ENCODE assay signal across 1 cellular context in the genomic region with DNA sequence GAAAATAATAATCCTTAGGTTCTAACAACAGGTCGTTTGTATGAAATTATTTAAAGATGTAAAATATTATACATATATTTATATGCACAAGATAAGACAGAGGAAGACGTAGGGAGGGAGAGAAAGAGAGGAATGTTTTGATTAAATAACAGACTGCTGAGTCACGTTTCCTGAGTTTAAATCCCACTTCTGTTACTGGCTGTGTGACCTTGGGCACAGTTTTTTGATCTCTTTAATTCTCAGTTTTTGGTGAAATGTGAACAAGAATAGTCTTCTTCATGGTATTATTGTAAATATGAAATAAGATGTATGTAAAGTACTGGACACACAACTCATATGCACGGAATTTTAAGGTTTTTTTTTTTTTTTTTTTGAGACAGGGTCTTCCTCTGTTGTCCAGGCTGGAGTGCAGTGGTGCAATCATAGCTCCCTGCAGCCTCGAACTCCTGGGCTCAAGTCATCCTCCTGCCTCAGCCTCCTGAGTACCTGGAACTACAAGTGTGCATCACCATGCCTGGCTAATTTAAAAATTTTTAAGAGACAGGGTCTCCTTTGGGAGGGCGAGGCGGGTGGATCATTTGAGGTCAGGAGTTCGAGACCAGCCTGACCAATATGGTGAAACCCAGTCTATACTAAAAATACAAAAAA.
TF ChIP-seq lines count a peak whose summit lies in the region.

No MANE protein-coding gene starts in this region.

TF ChIP-seq in HepG2, 621 proteins besides CTCF, POLR2A, EP300 and RAD21 (continued from another document):
- TF ChIP-seq ZBTB38 (CRISPR knock-in tag; IDR thresholded peaks at IDR 0.05) (no peak), NFE2 (CRISPR knock-in tag; IDR thresholded peaks at IDR 0.05) (0 out of 2 replicates have a peak, but pooled peaks have one; percentile 43), ZNF776 (CRISPR knock-in tag; IDR thresholded peaks at IDR 0.05) (no peak), PCBP2 (optimal IDR thresholded peaks at IDR 0.05; ENCODE audit: low read depth, low read length, poor library complexity, severe bottlenecking) (no peak), KDM1A (CRISPR knock-in tag; IDR thresholded peaks at IDR 0.05) (peak; percentile 82; the same call in 1 of the 2 replicates), SOX5 (CRISPR knock-in tag; IDR thresholded peaks at IDR 0.05; ENCODE audit: borderline replicate concordance) (peak; percentile 31; the same call in 1 of the 2 replicates), HNF4A (CRISPR knock-in tag; IDR thresholded peaks at IDR 0.05) (no peak), SMARCE1 (IDR thresholded peaks at IDR 0.05; ENCODE audit: borderline replicate concordance) (no peak), TEAD3 (CRISPR knock-in tag; optimal IDR thresholded peaks at IDR 0.05; ENCODE audit: borderline replicate concordance) (peak; percentile 26), ZNF841 (CRISPR knock-in tag; IDR thresholded peaks at IDR 0.05; ENCODE audit: borderline replicate concordance) (no peak), SUZ12 (IDR thresholded peaks at IDR 0.05; ENCODE audit: low read depth, low read length) (no peak), ZNF350 (CRISPR knock-in tag; IDR thresholded peaks at IDR 0.05; ENCODE audit: borderline replicate concordance, low read depth) (no peak), SKI (IDR thresholded peaks at IDR 0.05; ENCODE audit: partially characterized antibody) (no peak), RORA (CRISPR knock-in tag; IDR thresholded peaks at IDR 0.05) (no peak), MAFK (conservative IDR thresholded peaks at IDR 0.05 in 1 of 2, IDR thresholded peaks at IDR 0.05 in 1 of 2; ENCODE audit: low read length in 2 of 2) (peak; percentile 41 to 58; a peak in 2 of 4 replicates), NR3C1 (CRISPR knock-in tag; IDR thresholded peaks at IDR 0.05) (no peak), ZNF547 (CRISPR knock-in tag; IDR thresholded peaks at IDR 0.05) (no peak), PPARG (CRISPR knock-in tag; conservative IDR thresholded peaks at IDR 0.05) (peak; percentile 79), TCF7 (IDR thresholded peaks at IDR 0.05; ENCODE audit: low read depth) (0 out of 2 replicates have a peak, but pooled peaks have one; percentile 11), MAFF (IDR thresholded peaks at IDR 0.05; ENCODE audit: low read depth, low read length) (0 out of 2 replicates have a peak, but pooled peaks have one; percentile 8), FOSL2 (CRISPR knock-in tag; IDR thresholded peaks at IDR 0.05) (peak; percentile 61), ZNF577 (CRISPR knock-in tag; IDR thresholded peaks at IDR 0.05; ENCODE audit: borderline replicate concordance, low read depth) (no peak), SAP130 (CRISPR knock-in tag; IDR thresholded peaks at IDR 0.05; ENCODE audit: low read depth) (no peak), RFX3 (CRISPR knock-in tag; IDR thresholded peaks at IDR 0.05) (no peak), MED13 (CRISPR knock-in tag; IDR thresholded peaks at IDR 0.05) (no peak), ZNF672 (CRISPR knock-in tag; IDR thresholded peaks at IDR 0.05) (no peak), ZBTB3 (CRISPR knock-in tag; IDR thresholded peaks at IDR 0.05; ENCODE audit: borderline replicate concordance, low read depth) (no peak), NBN (conservative IDR thresholded peaks at IDR 0.05) (no peak), ZNF3 (CRISPR knock-in tag; IDR thresholded peaks at IDR 0.05) (peak; percentile 75; the same call in 1 of the 2 replicates), GATAD2A (CRISPR knock-in tag; IDR thresholded peaks at IDR 0.05) (peak; percentile 51), NFE2L2 (IDR thresholded peaks at IDR 0.05; ENCODE audit: low read length) (peak; percentile 92)
- TF ChIP-seq, protein P1, sequence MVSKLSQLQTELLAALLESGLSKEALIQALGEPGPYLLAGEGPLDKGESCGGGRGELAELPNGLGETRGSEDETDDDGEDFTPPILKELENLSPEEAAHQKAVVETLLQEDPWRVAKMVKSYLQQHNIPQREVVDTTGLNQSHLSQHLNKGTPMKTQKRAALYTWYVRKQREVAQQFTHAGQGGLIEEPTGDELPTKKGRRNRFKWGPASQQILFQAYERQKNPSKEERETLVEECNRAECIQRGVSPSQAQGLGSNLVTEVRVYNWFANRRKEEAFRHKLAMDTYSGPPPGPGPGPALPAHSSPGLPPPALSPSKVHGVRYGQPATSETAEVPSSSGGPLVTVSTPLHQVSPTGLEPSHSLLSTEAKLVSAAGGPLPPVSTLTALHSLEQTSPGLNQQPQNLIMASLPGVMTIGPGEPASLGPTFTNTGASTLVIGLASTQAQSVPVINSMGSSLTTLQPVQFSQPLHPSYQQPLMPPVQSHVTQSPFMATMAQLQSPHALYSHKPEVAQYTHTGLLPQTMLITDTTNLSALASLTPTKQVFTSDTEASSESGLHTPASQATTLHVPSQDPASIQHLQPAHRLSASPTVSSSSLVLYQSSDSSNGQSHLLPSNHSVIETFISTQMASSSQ (IDR thresholded peaks at IDR 0.05; ENCODE audit: low read depth), result no peak
- TF ChIP-seq, protein P1 (CRISPR knock-in tag; IDR thresholded peaks at IDR 0.05; ENCODE audit: borderline replicate concordance), result no peak
- TF ChIP-seq, protein P2, sequence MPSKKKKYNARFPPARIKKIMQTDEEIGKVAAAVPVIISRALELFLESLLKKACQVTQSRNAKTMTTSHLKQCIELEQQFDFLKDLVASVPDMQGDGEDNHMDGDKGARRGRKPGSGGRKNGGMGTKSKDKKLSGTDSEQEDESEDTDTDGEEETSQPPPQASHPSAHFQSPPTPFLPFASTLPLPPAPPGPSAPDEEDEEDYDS (CRISPR knock-in tag; IDR thresholded peaks at IDR 0.05), result no peak
- TF ChIP-seq, protein P3, sequence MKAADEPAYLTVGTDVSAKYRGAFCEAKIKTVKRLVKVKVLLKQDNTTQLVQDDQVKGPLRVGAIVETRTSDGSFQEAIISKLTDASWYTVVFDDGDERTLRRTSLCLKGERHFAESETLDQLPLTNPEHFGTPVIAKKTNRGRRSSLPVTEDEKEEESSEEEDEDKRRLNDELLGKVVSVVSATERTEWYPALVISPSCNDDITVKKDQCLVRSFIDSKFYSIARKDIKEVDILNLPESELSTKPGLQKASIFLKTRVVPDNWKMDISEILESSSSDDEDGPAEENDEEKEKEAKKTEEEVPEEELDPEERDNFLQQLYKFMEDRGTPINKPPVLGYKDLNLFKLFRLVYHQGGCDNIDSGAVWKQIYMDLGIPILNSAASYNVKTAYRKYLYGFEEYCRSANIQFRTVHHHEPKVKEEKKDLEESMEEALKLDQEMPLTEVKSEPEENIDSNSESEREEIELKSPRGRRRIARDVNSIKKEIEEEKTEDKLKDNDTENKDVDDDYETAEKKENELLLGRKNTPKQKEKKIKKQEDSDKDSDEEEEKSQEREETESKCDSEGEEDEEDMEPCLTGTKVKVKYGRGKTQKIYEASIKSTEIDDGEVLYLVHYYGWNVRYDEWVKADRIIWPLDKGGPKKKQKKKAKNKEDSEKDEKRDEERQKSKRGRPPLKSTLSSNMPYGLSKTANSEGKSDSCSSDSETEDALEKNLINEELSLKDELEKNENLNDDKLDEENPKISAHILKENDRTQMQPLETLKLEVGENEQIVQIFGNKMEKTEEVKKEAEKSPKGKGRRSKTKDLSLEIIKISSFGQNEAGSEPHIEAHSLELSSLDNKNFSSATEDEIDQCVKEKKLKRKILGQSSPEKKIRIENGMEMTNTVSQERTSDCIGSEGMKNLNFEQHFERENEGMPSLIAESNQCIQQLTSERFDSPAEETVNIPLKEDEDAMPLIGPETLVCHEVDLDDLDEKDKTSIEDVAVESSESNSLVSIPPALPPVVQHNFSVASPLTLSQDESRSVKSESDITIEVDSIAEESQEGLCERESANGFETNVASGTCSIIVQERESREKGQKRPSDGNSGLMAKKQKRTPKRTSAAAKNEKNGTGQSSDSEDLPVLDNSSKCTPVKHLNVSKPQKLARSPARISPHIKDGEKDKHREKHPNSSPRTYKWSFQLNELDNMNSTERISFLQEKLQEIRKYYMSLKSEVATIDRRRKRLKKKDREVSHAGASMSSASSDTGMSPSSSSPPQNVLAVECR (CRISPR knock-in tag; IDR thresholded peaks at IDR 0.05; ENCODE audit: borderline replicate concordance), result no peak
